ENCODE assay signal across 16 cellular contexts in the genomic region with DNA sequence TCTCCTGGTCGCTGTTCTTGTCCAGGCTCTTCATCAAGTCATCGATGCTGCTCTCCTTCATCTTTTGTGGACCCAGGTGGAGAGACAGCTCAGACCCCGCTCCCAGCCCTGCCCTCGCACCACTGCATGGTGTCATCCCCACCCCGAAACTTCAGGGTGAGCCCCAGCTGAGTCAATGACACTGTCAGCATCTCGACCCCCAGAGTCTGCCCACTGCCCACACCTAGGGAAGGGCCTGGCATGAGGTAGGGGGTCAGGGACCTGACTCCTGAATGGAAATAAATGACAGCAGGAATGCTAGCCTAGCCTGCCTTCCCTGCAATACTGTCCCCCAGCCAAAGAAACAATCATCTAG. TPM values are rescaled to one million over a fixed set of nuclear protein-coding genes. Genes with fewer than 3 reads are reported as not detected.
DNase-seq lines count a peak whose midpoint lies in the region; ATAC-seq, FAIRE-seq and TF ChIP-seq lines count a peak whose summit lies in the region.
"Had no signal": no experiment of that assay in that cellular context is flagged by ENCODE, and none has a peak within 500 bp of the region (broad histone marks: within the 10 kb centered on the region; RNA-seq: fewer than 3 reads in every experiment).

No MANE protein-coding gene starts in this region.

- no peak for ATAC-seq in A549
- no peak for ATAC-seq in naive thymus-derived CD8-positive, alpha-beta T cell
- no peak for ATAC-seq in HG02840 (IDR thresholded peaks at IDR 0.05; ENCODE audit: low FRiP score, unreplicated experiment)
- no peak for ATAC-seq in lower lobe of right lung
- ATAC-seq: foreskin keratinocyte had no signal

- intact Hi-C loops in Calu3 (cut with micrococcal nuclease; ENCODE audit: unreplicated experiment) (no loop called here), lower lobe of right lung (cut with DNase I) (no loop called here)

- TF ChIP-seq EP300 in A549 (IDR thresholded peaks at IDR 0.05), result no peak

- H3K36me3 ChIP-seq in lower lobe of right lung, result peaks cover 12% of the 10 kb centered on the region
- H3K36me3 ChIP-seq: BE2C had no signal

- no TSS peak for BruUV-seq in Calu3 (replicated peaks; lab: Mats Ljungman, UMichigan)

- H3K27ac ChIP-seq in A549 (peak overlapping the region; percentile 98 to 100; a peak in 5 of 6 replicates), lower lobe of right lung (no peak overlapping the region)
- H3K27ac ChIP-seq: foreskin keratinocyte had no signal

- peaks cover 62% of the 10 kb centered on the region for H3K36me3 Mint-ChIP-seq in Calu3 (ENCODE audit: insufficient read depth, unreplicated experiment)
- peaks cover 2% of the 10 kb centered on the region for H3K36me3 Mint-ChIP-seq in activated naive CD8-positive, alpha-beta T cell
- H3K36me3 Mint-ChIP-seq in naive thymus-derived CD8-positive, alpha-beta T cell, result peaks cover 0 to 16% (median 0%) of the 10 kb centered on the region in 3 donors
- no peaks in the 10 kb centered on the region for H3K36me3 Mint-ChIP-seq in endothelial cell (ENCODE audit: low read depth, unreplicated experiment)

- H3K9me3 ChIP-seq in A549 (no peaks in the 10 kb centered on the region), lower lobe of right lung (no peaks in the 10 kb centered on the region)
- H3K9me3 ChIP-seq: BE2C had no signal

- no peak overlapping the region for H3K4me3 Mint-ChIP-seq in Calu3 (ENCODE audit: low read depth, unreplicated experiment)
- H3K4me3 Mint-ChIP-seq in activated naive CD8-positive, alpha-beta T cell, result peak overlapping the region; percentile 40
- peak overlapping the region in 7 of 10 donors; percentile 24 to 95 (median 60) for H3K4me3 Mint-ChIP-seq in naive thymus-derived CD8-positive, alpha-beta T cell
- H3K4me3 Mint-ChIP-seq in endothelial cell (ENCODE audit: unreplicated experiment), result no peak overlapping the region

- H3K4me1 ChIP-seq in A549 (peaks cover 51% of the 10 kb centered on the region), lower lobe of right lung (peaks cover 63% of the 10 kb centered on the region)

- POLR2A ChIA-PET in A549 (lab: Yijun Ruan, JAX), result interaction anchor here (6.3 to 7.0 kb wide), 2 partner anchors 9 to 31 kb away, joined by 102 to 114 read pairs; a partner anchor contains a TSS
- POLR2A ChIA-PET in naive thymus-derived CD8-positive, alpha-beta T cell (lab: Charles Lee), result interaction anchor here (4.1 to 7.6 kb wide), 3 partner anchors 10 to 97 kb away, joined by 29 to 340 read pairs (median 44); a partner anchor contains a TSS

- no peak for TF ChIP-seq CTCF in A549 (IDR thresholded peaks at IDR 0.05)
- TF ChIP-seq CTCF in Calu3 (IDR thresholded peaks at IDR 0.05; ENCODE audit: unreplicated experiment), result no peak
- TF ChIP-seq CTCF in lower lobe of right lung (IDR thresholded peaks at IDR 0.05), result no peak
- no peak for TF ChIP-seq CTCF in endothelial cell (IDR thresholded peaks at IDR 0.05; ENCODE audit: unreplicated experiment)

- no peak for FAIRE-seq in A549 (lab: Jason Lieb, UNC)
- FAIRE-seq: GM12892 had no signal

- H3K27me3 ChIP-seq in lower lobe of right lung (ENCODE audit: low read depth), result no peaks in the 10 kb centered on the region
- H3K27me3 ChIP-seq: BE2C, foreskin keratinocyte had no signal

- H3K4me1 Mint-ChIP-seq in Calu3 (ENCODE audit: low read depth, unreplicated experiment) (peaks cover 84% of the 10 kb centered on the region), endothelial cell (ENCODE audit: unreplicated experiment) (peaks cover 23% of the 10 kb centered on the region)
- H3K4me1 Mint-ChIP-seq in activated naive CD8-positive, alpha-beta T cell (ENCODE audit: low read depth), result peaks cover 84% of the 10 kb centered on the region
- H3K4me1 Mint-ChIP-seq in naive thymus-derived CD8-positive, alpha-beta T cell, result peaks cover 53 to 88% (median 81%) of the 10 kb centered on the region in 4 donors

- DNase-seq in A549 (ENCODE audit: low read depth in 1 of 2, low spot score in 1 of 2) (no peak), Calu3 (no peak), lower lobe of right lung (no peak), endothelial cell (ENCODE audit: low spot score) (no peak)
- DNase-seq in naive thymus-derived CD8-positive, alpha-beta T cell, result no peak
- DNase-seq in effector CD8-positive, alpha-beta T cell (lab: John Stamatoyannopoulos, UW), result no peak
- DNase-seq: BE2C; effector memory CD4-positive, alpha-beta T cell; foreskin keratinocyte; NK-92 treated with Interleukin-12 subunit alpha and Interleukin-12 subunit beta, amount 100 ng/mL, for 24 hours had no signal

- no peak overlapping the region for H3K4me3 ChIP-seq in A549
- no peak overlapping the region for H3K4me3 ChIP-seq in lower lobe of right lung

- CTCF ChIA-PET in A549 (lab: Yijun Ruan, JAX) (interaction anchor here (1.3 to 18.2 kb wide), 3 partner anchors 33 to 184 kb away, joined by 3 to 471 read pairs (median 63); a partner anchor contains a TSS), Calu3 (lab: Charles Lee) (interaction anchor here (0.8 to 6.0 kb wide), 2 partner anchors 27 to 31 kb away, joined by 3 to 117 read pairs; no protein-coding TSS in a partner anchor)

- H3K9me3 Mint-ChIP-seq in Calu3 (ENCODE audit: low read depth, unreplicated experiment), result no peaks in the 10 kb centered on the region
- no peaks in the 10 kb centered on the region for H3K9me3 Mint-ChIP-seq in activated naive CD8-positive, alpha-beta T cell (ENCODE audit: low read depth)
- H3K9me3 Mint-ChIP-seq in naive thymus-derived CD8-positive, alpha-beta T cell, result no peaks in the 10 kb centered on the region
- no peaks in the 10 kb centered on the region for H3K9me3 Mint-ChIP-seq in endothelial cell (ENCODE audit: unreplicated experiment)

- H3K27me3 Mint-ChIP-seq in Calu3 (ENCODE audit: unreplicated experiment), result no peaks in the 10 kb centered on the region
- H3K27me3 Mint-ChIP-seq in activated naive CD8-positive, alpha-beta T cell, result no peaks in the 10 kb centered on the region
- H3K27me3 Mint-ChIP-seq in naive thymus-derived CD8-positive, alpha-beta T cell, result no peaks in the 10 kb centered on the region
- H3K27me3 Mint-ChIP-seq in endothelial cell (ENCODE audit: unreplicated experiment), result peaks cover 18% of the 10 kb centered on the region

- TF ChIP-seq POLR2A in A549 (IDR thresholded peaks at IDR 0.05; ENCODE audit: low read length), result no peak

- no peak for TF ChIP-seq RAD21 in A549 (conservative IDR thresholded peaks at IDR 0.05 in 1 of 2, IDR thresholded peaks at IDR 0.05 in 1 of 2)

- no peak overlapping the region for H3K4me2 ChIP-seq in A549

- WGBS in A549 (ENCODE audit: missing lambda C conversion rate), result 97% methylated on average over 6 of the region's 6 CpGs

- H3K27ac Mint-ChIP-seq in Calu3 (ENCODE audit: unreplicated experiment) (peak overlapping the region; percentile 77), endothelial cell (ENCODE audit: unreplicated experiment) (no peak overlapping the region)
- peak overlapping the region; percentile 64 for H3K27ac Mint-ChIP-seq in activated naive CD8-positive, alpha-beta T cell
- H3K27ac Mint-ChIP-seq in naive thymus-derived CD8-positive, alpha-beta T cell, result peak overlapping the region in 9 of 10 donors; percentile 41 to 99 (median 92)

RNA-seq across cellular contexts. Expression of a gene that starts 1.6 kb away (rescaled TPM):
- 898 and 1,226 TPM in 2 replicates for polyA plus RNA-seq in A549 (2011; rRNA removed)
- polyA plus RNA-seq in A549 (2012; cell fraction: cytosol; rRNA removed), result 1,879 and 1,929 TPM in 2 replicates
- 562 and 1,121 TPM in 2 replicates for polyA plus RNA-seq in A549 (2012; cell fraction: nucleus; rRNA removed)
- 2,810 to 4,567 TPM (median 3,552 TPM) in 3 replicates for polyA plus RNA-seq in A549 (2017; fragmentation: RNase III; extraction: RNeasy Plus Mini Kit Qiagen cat#74134 plus additional on column Dnase treatment)
- polyA minus RNA-seq in A549 (2011; rRNA and poly(A)+ RNA removed), result 472 and 476 TPM in 2 replicates
- 1,521 and 2,023 TPM in 2 replicates for total RNA-seq in Calu3 (2022)
- 100 to 1,000 TPM; 223 to 232 TPM for total RNA-seq in naive thymus-derived CD8-positive, alpha-beta T cell
- 100 to 1,000 TPM; 443 to 707 (median 568) TPM for polyA plus RNA-seq in naive thymus-derived CD8-positive, alpha-beta T cell
- 1,109 TPM for total RNA-seq in lower lobe of right lung
- 11.9 TPM for total RNA-seq in endothelial cell (ENCODE audit: unreplicated experiment)

RNA-seq across cellular contexts. Expression of a gene that starts 3.4 kb away (rescaled TPM):
- polyA plus RNA-seq in A549 (2011; rRNA removed) (0.48 and 0.68 TPM in 2 replicates), A549 (2017; fragmentation: RNase III; extraction: RNeasy Plus Mini Kit Qiagen cat#74134 plus additional on column Dnase treatment) (0.17 to 0.57 TPM (median 0.45 TPM) in 3 replicates)
- 0.52 and 1.1 TPM in 2 replicates for polyA plus RNA-seq in A549 (2012; cell fraction: cytosol; rRNA removed)
- polyA plus RNA-seq in A549 (2012; cell fraction: nucleus; rRNA removed), result 0.92 and 1.3 TPM in 2 replicates
- not detected in 2 replicates for polyA minus RNA-seq in A549 (2011; rRNA and poly(A)+ RNA removed)
- total RNA-seq in Calu3 (2022) (not detected in 2 replicates), lower lobe of right lung (not detected), endothelial cell (ENCODE audit: unreplicated experiment) (not detected)
- total RNA-seq in naive thymus-derived CD8-positive, alpha-beta T cell, result 1 to 10 TPM in 1 of 2 experiments, not detected in 1; 1.4 TPM
- under 1 TPM in 2 of 3 donors, not detected in 1; 0.63 to 0.78 TPM for polyA plus RNA-seq in naive thymus-derived CD8-positive, alpha-beta T cell
- total RNA-seq: foreskin keratinocyte, mesenteric fat pad, posterior vena cava, SK-MEL-5 had no signal

RNA-seq across cellular contexts. Expression of a gene that starts 8.3 kb away (rescaled TPM):
- 590 and 814 TPM in 2 replicates for polyA plus RNA-seq in A549 (2011; rRNA removed)
- polyA plus RNA-seq in A549 (2012; cell fraction: cytosol; rRNA removed), result 813 and 885 TPM in 2 replicates
- polyA plus RNA-seq in A549 (2012; cell fraction: nucleus; rRNA removed), result 347 and 601 TPM in 2 replicates
- 2,180 to 3,189 TPM (median 2,584 TPM) in 3 replicates for polyA plus RNA-seq in A549 (2017; fragmentation: RNase III; extraction: RNeasy Plus Mini Kit Qiagen cat#74134 plus additional on column Dnase treatment)
- polyA minus RNA-seq in A549 (2011; rRNA and poly(A)+ RNA removed), result 170 and 175 TPM in 2 replicates
- total RNA-seq in Calu3 (2022), result 19.8 and 20.5 TPM in 2 replicates
- total RNA-seq in naive thymus-derived CD8-positive, alpha-beta T cell, result 100 to 1,000 TPM; 115 to 129 TPM
- 1,000 to 10,000 TPM in 1 of 3 donors, 100 to 1,000 TPM in 2; 421 to 1,131 (median 581) TPM for polyA plus RNA-seq in naive thymus-derived CD8-positive, alpha-beta T cell
- total RNA-seq in lower lobe of right lung, result 600 TPM
- 2.8 TPM for total RNA-seq in endothelial cell (ENCODE audit: unreplicated experiment)
- total RNA-seq: SK-MEL-5 had no signal

RNA-seq across cellular contexts. Expression of a gene that starts 11.7 kb away (rescaled TPM):
- polyA plus RNA-seq in A549 (2011; rRNA removed) (25.0 and 25.4 TPM in 2 replicates), A549 (2017; fragmentation: RNase III; extraction: RNeasy Plus Mini Kit Qiagen cat#74134 plus additional on column Dnase treatment) (71.1 to 88.9 TPM (median 74.0 TPM) in 3 replicates)
- 73.2 and 85.8 TPM in 2 replicates for polyA plus RNA-seq in A549 (2012; cell fraction: cytosol; rRNA removed)
- 64.8 and 72.8 TPM in 2 replicates for polyA plus RNA-seq in A549 (2012; cell fraction: nucleus; rRNA removed)
- polyA minus RNA-seq in A549 (2011; rRNA and poly(A)+ RNA removed), result 16.9 and 18.6 TPM in 2 replicates
- total RNA-seq in Calu3 (2022) (not detected in 2 replicates), lower lobe of right lung (4.5 TPM), endothelial cell (ENCODE audit: unreplicated experiment) (not detected)
- not detected for total RNA-seq in naive thymus-derived CD8-positive, alpha-beta T cell
- not detected for polyA plus RNA-seq in naive thymus-derived CD8-positive, alpha-beta T cell

RNA-seq across cellular contexts. Expression of a gene that starts 28.3 kb away (rescaled TPM):
- polyA plus RNA-seq in A549 (2011; rRNA removed), result 5.1 and 6.0 TPM in 2 replicates
- 7.8 and 10.9 TPM in 2 replicates for polyA plus RNA-seq in A549 (2012; cell fraction: cytosol; rRNA removed)
- 5.6 and 8.3 TPM in 2 replicates for polyA plus RNA-seq in A549 (2012; cell fraction: nucleus; rRNA removed)
- 13.4 to 19.5 TPM (median 15.9 TPM) in 3 replicates for polyA plus RNA-seq in A549 (2017; fragmentation: RNase III; extraction: RNeasy Plus Mini Kit Qiagen cat#74134 plus additional on column Dnase treatment)
- 1.5 and 2.8 TPM in 2 replicates for polyA minus RNA-seq in A549 (2011; rRNA and poly(A)+ RNA removed)
- total RNA-seq in Calu3 (2022), result 11.1 and 14.1 TPM in 2 replicates
- total RNA-seq in naive thymus-derived CD8-positive, alpha-beta T cell, result not detected
- polyA plus RNA-seq in naive thymus-derived CD8-positive, alpha-beta T cell, result not detected
- total RNA-seq in lower lobe of right lung, result 3.8 TPM
- not detected for total RNA-seq in endothelial cell (ENCODE audit: unreplicated experiment)

Comparison
In these comparisons a context has a peak if more than half of its experiments do, and no peak if none do; other contexts are left out.
1. H3K4me3 Mint-ChIP-seq: peak in activated naive CD8-positive, alpha-beta T cell (single experiment) and naive thymus-derived CD8-positive, alpha-beta T cell (7 of 10); none in Calu3 (single experiment) and endothelial cell (single experiment).
2. RNA of a gene that starts 1.6 kb away (total RNA-seq): 1,521 to 2,023 TPM in Calu3, 1,109 TPM in lower lobe of right lung (single experiment) and 223 to 232 TPM in naive thymus-derived CD8-positive, alpha-beta T cell; 11.9 TPM in endothelial cell (single experiment); every median in the first group is over 10 times any median in the second.